1 cellular context compared by ENCODE assay signal in genomic region chr17:4852504-4853075, GRCh38.
TF ChIP-seq lines count a peak whose summit lies in the region.

No MANE protein-coding gene starts in this region.

TF ChIP-seq in endothelial cell of umbilical vein, 7 proteins besides CTCF, POLR2A, EP300 and RAD21 (continued from another document):
- TF ChIP-seq FOS (IDR thresholded peaks at IDR 0.05; ENCODE audit: borderline replicate concordance, insufficient read depth, low read length), result no peak
